ENCODE assay signal across 8 cellular contexts in genomic region chr6:31568537-31568961, GRCh38. TPM values are rescaled to one million over a fixed set of nuclear protein-coding genes. Genes with fewer than 3 reads are reported as not detected.
DNase-seq lines count a peak whose midpoint lies in the region; ATAC-seq and TF ChIP-seq lines count a peak whose summit lies in the region.

No MANE protein-coding gene starts in this region.

- H3K4me3 ChIP-seq in ascending aorta: no peak overlapping the region
- no peak overlapping the region for H3K4me3 ChIP-seq in sigmoid colon

- H3K4me3 Mint-ChIP-seq in T-helper 1 cell treated with Interleukin-12 subunit alpha and Interleukin-12 subunit beta and Interleukin-4 antibody, amounts not matched to agents 30 μg/mL and 1 μg/mL, for 36 hours: peak overlapping the region; percentile 41

- H3K9me3 Mint-ChIP-seq in T-helper 1 cell treated with Interleukin-12 subunit alpha and Interleukin-12 subunit beta and Interleukin-4 antibody, amounts not matched to agents 30 μg/mL and 1 μg/mL, for 36 hours: no peaks in the 10 kb centered on the region

- TF ChIP-seq POLR2A in GM19193 (IDR thresholded peaks at IDR 0.05; ENCODE audit: extremely low read depth, insufficient read depth, insufficient read length) (peak; percentile 39), sigmoid colon (IDR thresholded peaks at IDR 0.05) (no peak)

- H3K4me1 ChIP-seq in ascending aorta (no peaks in the 10 kb centered on the region), sigmoid colon (no peaks in the 10 kb centered on the region)

- TF ChIP-seq CTCF in ascending aorta (IDR thresholded peaks at IDR 0.05): no peak
- no peak for TF ChIP-seq CTCF in sigmoid colon (IDR thresholded peaks at IDR 0.05)

- H3K27me3 ChIP-seq in ascending aorta (no peaks in the 10 kb centered on the region), sigmoid colon (peaks cover 0 to 28% (median 0%) of the 10 kb centered on the region in 3 donors)

- 48 to 64% methylated on average over 3 of the region's 3 CpGs for WGBS in sigmoid colon, 2 donors

- H3K9me3 ChIP-seq in ascending aorta (no peaks in the 10 kb centered on the region), sigmoid colon (no peaks in the 10 kb centered on the region)

- intact Hi-C loops in ascending aorta (cut with DNase I) (no loop called here), sigmoid colon (cut with DNase I) (no loop called here)

- peaks cover 17% of the 10 kb centered on the region for H3K36me3 Mint-ChIP-seq in T-helper 1 cell treated with Interleukin-12 subunit alpha and Interleukin-12 subunit beta and Interleukin-4 antibody, amounts not matched to agents 30 μg/mL and 1 μg/mL, for 36 hours (ENCODE audit: low read depth)

- no peak for DNase-seq in left lobe of liver (ENCODE audit: low spot score)
- DNase-seq in NCI-H1105 treated with DMSO at 0.1 percent for 48 hours (lab: John Stamatoyannopoulos, UW): no peak
- DNase-seq in SKM-1 treated with dmso at 0.1 percent for 144 hours (lab: John Stamatoyannopoulos, UW; ENCODE audit: unreplicated experiment): no peak
- no peak for DNase-seq in ascending aorta (ENCODE audit: low spot score in 2 of 2)
- DNase-seq in sigmoid colon: no peak

- peak; percentile 56 for ATAC-seq in HG02943 (IDR thresholded peaks at IDR 0.05; ENCODE audit: low read depth, unreplicated experiment)
- ATAC-seq in left lobe of liver: peak; percentile 23

- no peak for TF ChIP-seq EP300 in sigmoid colon (IDR thresholded peaks at IDR 0.05)

- no peak overlapping the region for H3K27ac ChIP-seq in ascending aorta
- H3K27ac ChIP-seq in sigmoid colon: no peak overlapping the region

- peaks cover 56% of the 10 kb centered on the region for H3K4me1 Mint-ChIP-seq in T-helper 1 cell treated with Interleukin-12 subunit alpha and Interleukin-12 subunit beta and Interleukin-4 antibody, amounts not matched to agents 30 μg/mL and 1 μg/mL, for 36 hours (ENCODE audit: low read depth)

- peak overlapping the region; percentile 67 for H3K27ac Mint-ChIP-seq in T-helper 1 cell treated with Interleukin-12 subunit alpha and Interleukin-12 subunit beta and Interleukin-4 antibody, amounts not matched to agents 30 μg/mL and 1 μg/mL, for 36 hours

- H3K36me3 ChIP-seq in ascending aorta (no peaks in the 10 kb centered on the region), sigmoid colon (no peaks in the 10 kb centered on the region)

- peaks cover 32% of the 10 kb centered on the region for H3K27me3 Mint-ChIP-seq in T-helper 1 cell treated with Interleukin-12 subunit alpha and Interleukin-12 subunit beta and Interleukin-4 antibody, amounts not matched to agents 30 μg/mL and 1 μg/mL, for 36 hours (ENCODE audit: low read depth)

RNA-seq across cellular contexts. Expression of gene LTA, which starts 3.5 kb away (rescaled TPM):
- total RNA-seq in left lobe of liver (0.93 TPM), ascending aorta (not detected), sigmoid colon (not detected)
- polyA plus RNA-seq in sigmoid colon: 1 to 10 TPM in 1 of 3 donors, not detected in 2; 3.6 TPM

RNA-seq across cellular contexts. Expression of gene TNF, which starts 6.8 kb away (rescaled TPM):
- total RNA-seq in left lobe of liver: 0.68 TPM
- 11.5 TPM for total RNA-seq in ascending aorta
- total RNA-seq in sigmoid colon: under 1 TPM in 1 of 4 donors, not detected in 3; 0.33 TPM
- polyA plus RNA-seq in sigmoid colon: 1 to 10 TPM in 1 of 3 donors, under 1 TPM in 2; 0.60 to 2.6 (median 0.92) TPM

RNA-seq across cellular contexts. Expression of gene LTB, which starts 13.7 kb away (rescaled TPM):
- total RNA-seq in left lobe of liver: 1.7 TPM
- total RNA-seq in ascending aorta: not detected
- total RNA-seq in sigmoid colon: 1 to 10 TPM in 1 of 4 donors, under 1 TPM in 2, not detected in 1; 0.66 to 1.9 (median 0.68) TPM
- polyA plus RNA-seq in sigmoid colon: 10 to 100 TPM in 1 of 3 donors, 1 to 10 TPM in 1, not detected in 1; 2.5 to 90.8 TPM

RNA-seq across cellular contexts. Expression of gene LST1, which starts 17.5 kb away (rescaled TPM):
- total RNA-seq in left lobe of liver (10.2 TPM), ascending aorta (21.4 TPM), sigmoid colon (10 to 100 TPM in 2 of 4 donors, 1 to 10 TPM in 2; 1.7 to 19.8 (median 10.2) TPM)
- polyA plus RNA-seq in sigmoid colon: 10 to 100 TPM; 17.0 to 34.2 (median 24.7) TPM

RNA-seq across cellular contexts. Expression of gene NFKBIL1, which starts 21.1 kb away (rescaled TPM):
- 9.4 TPM for total RNA-seq in left lobe of liver
- total RNA-seq in ascending aorta: 71.5 TPM
- 10 to 100 TPM; 32.5 to 55.1 (median 36.3) TPM for total RNA-seq in sigmoid colon
- 10 to 100 TPM; 18.0 to 31.3 (median 25.2) TPM for polyA plus RNA-seq in sigmoid colon
